ENCODE assay signal across 19 cellular contexts in the genomic region with DNA sequence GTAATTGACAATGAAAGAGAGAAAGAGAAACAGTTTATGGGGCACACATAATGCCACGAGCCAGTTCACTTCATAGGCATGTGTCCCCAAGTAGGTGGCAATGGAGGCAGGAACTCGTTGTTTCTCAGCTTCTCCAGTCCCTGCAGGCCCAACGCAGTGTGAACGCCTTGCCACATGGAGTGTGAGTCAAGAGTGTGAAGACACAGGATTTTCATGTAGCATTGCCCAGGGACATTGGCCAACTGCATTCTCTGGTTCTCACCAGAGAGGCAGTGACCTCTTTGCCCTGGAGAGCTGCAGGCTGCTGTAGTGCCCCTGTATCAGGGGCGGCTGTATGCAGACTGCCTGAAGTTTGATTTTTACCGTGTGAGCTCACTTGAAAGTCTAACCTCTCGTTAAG. TPM values are rescaled to one million over a fixed set of nuclear protein-coding genes. Genes with fewer than 3 reads are reported as not detected.
DNase-seq lines count a peak whose midpoint lies in the region; ATAC-seq, FAIRE-seq and TF ChIP-seq lines count a peak whose summit lies in the region.
"Had no signal": no experiment of that assay in that cellular context is flagged by ENCODE, and none has a peak within 500 bp of the region (broad histone marks: within the 10 kb centered on the region; RNA-seq: fewer than 3 reads in every experiment).

No MANE protein-coding gene starts in this region.

- no peaks in the 10 kb centered on the region for H3K79me2 ChIP-seq in neural progenitor cell (ENCODE audit: low read depth)

- intact Hi-C loops in vagina (cut with DNase I): no loop called here

- H3K4me1 Mint-ChIP-seq in activated CD8-positive, alpha-beta memory T cell treated with anti-CD3 and anti-CD28 coated beads, Interleukin-2, amount 10 ng/mL, durations not matched to agents 7 days and 5 days: no peaks in the 10 kb centered on the region
- H3K4me1 Mint-ChIP-seq in neural progenitor cell: peaks cover 18% of the 10 kb centered on the region
- H3K4me1 Mint-ChIP-seq: CD8-positive, alpha-beta memory T cell had no signal

- H3K4me3 ChIP-seq in neural progenitor cell (no peak overlapping the region), vagina (no peak overlapping the region), WERI-Rb-1 (ENCODE audit: low read depth, low read length) (no peak overlapping the region)
- H3K4me3 ChIP-seq: BLaER1, HAP-1 had no signal

- H3K9me3 Mint-ChIP-seq in activated CD8-positive, alpha-beta memory T cell treated with anti-CD3 and anti-CD28 coated beads, Interleukin-2, amount 10 ng/mL, durations not matched to agents 7 days and 5 days (ENCODE audit: low read depth): no peaks in the 10 kb centered on the region
- no peaks in the 10 kb centered on the region for H3K9me3 Mint-ChIP-seq in neural progenitor cell
- H3K9me3 Mint-ChIP-seq: CD8-positive, alpha-beta memory T cell; HFFc6 had no signal

- H4K20me1 ChIP-seq in neural progenitor cell (ENCODE audit: low read depth): no peaks in the 10 kb centered on the region
- H4K20me1 ChIP-seq: BLaER1 had no signal

- no peak for ATAC-seq in activated CD8-positive, alpha-beta memory T cell treated with anti-CD3 and anti-CD28 coated beads, Interleukin-2, amount 10 ng/mL, durations not matched to agents 7 days and 5 days

- H3K27ac Mint-ChIP-seq in activated CD8-positive, alpha-beta memory T cell treated with anti-CD3 and anti-CD28 coated beads, Interleukin-2, amount 10 ng/mL, durations not matched to agents 7 days and 5 days: no peak overlapping the region
- peak overlapping the region; percentile 13 for H3K27ac Mint-ChIP-seq in neural progenitor cell
- H3K27ac Mint-ChIP-seq: CD8-positive, alpha-beta memory T cell; HFFc6 had no signal

- peaks cover 4% of the 10 kb centered on the region for H3K4me1 ChIP-seq in neural progenitor cell
- no peaks in the 10 kb centered on the region for H3K4me1 ChIP-seq in vagina
- H3K4me1 ChIP-seq: BLaER1, Caco-2, HAP-1 had no signal

- peaks cover 3% of the 10 kb centered on the region for H3K27me3 Mint-ChIP-seq in activated CD8-positive, alpha-beta memory T cell treated with anti-CD3 and anti-CD28 coated beads, Interleukin-2, amount 10 ng/mL, durations not matched to agents 7 days and 5 days
- peaks cover 2% of the 10 kb centered on the region for H3K27me3 Mint-ChIP-seq in neural progenitor cell (ENCODE audit: insufficient read depth, low read depth)

- no peak overlapping the region for H3K4me3 Mint-ChIP-seq in activated CD8-positive, alpha-beta memory T cell treated with anti-CD3 and anti-CD28 coated beads, Interleukin-2, amount 10 ng/mL, durations not matched to agents 7 days and 5 days
- H3K4me3 Mint-ChIP-seq in neural progenitor cell: no peak overlapping the region
- H3K4me3 Mint-ChIP-seq: CD8-positive, alpha-beta memory T cell; HFFc6 had no signal

- H3K9ac ChIP-seq in neural progenitor cell: no peak overlapping the region
- H3K9ac ChIP-seq: BLaER1 had no signal

- TF ChIP-seq POLR2A in vagina (IDR thresholded peaks at IDR 0.05): no peak

- no peaks in the 10 kb centered on the region for H3K36me3 ChIP-seq in neural progenitor cell
- no peaks in the 10 kb centered on the region for H3K36me3 ChIP-seq in vagina
- no peaks in the 10 kb centered on the region for H3K36me3 ChIP-seq in WERI-Rb-1
- H3K36me3 ChIP-seq: BLaER1, HAP-1 had no signal

- H3K4me2 ChIP-seq in neural progenitor cell: no peak overlapping the region
- H3K4me2 ChIP-seq: BLaER1 had no signal

- no peak for TF ChIP-seq CTCF in neural progenitor cell (IDR thresholded peaks at IDR 0.05)
- no peak for TF ChIP-seq CTCF in vagina (IDR thresholded peaks at IDR 0.05)
- no peak for TF ChIP-seq CTCF in WERI-Rb-1 (IDR thresholded peaks at IDR 0.05; ENCODE audit: low read depth, low read length)

- CTCF ChIA-PET in activated CD8-positive, alpha-beta memory T cell treated with anti-CD3 and anti-CD28 coated beads, Interleukin-2, amount 10 ng/mL, durations not matched to agents 7 days and 5 days (lab: Charles Lee): no interaction called here

- no peak overlapping the region for H3K27ac ChIP-seq in neural progenitor cell
- no peak overlapping the region for H3K27ac ChIP-seq in vagina
- no peak overlapping the region for H3K27ac ChIP-seq in WERI-Rb-1
- H3K27ac ChIP-seq: BLaER1, HL-60 had no signal

- no peaks in the 10 kb centered on the region for H3F3A ChIP-seq in neural progenitor cell (ENCODE audit: low read depth)

- no peaks in the 10 kb centered on the region for H3K36me3 Mint-ChIP-seq in activated CD8-positive, alpha-beta memory T cell treated with anti-CD3 and anti-CD28 coated beads, Interleukin-2, amount 10 ng/mL, durations not matched to agents 7 days and 5 days
- H3K36me3 Mint-ChIP-seq in neural progenitor cell: no peaks in the 10 kb centered on the region
- H3K36me3 Mint-ChIP-seq: CD8-positive, alpha-beta memory T cell had no signal

- no peak overlapping the region for H2AFZ ChIP-seq in neural progenitor cell (replicated peaks)

- DNase-seq in activated CD8-positive, alpha-beta memory T cell treated with anti-CD3 and anti-CD28 coated beads, Interleukin-2, amount 10 ng/mL, durations not matched to agents 7 days and 5 days: peak; percentile 15
- DNase-seq in activated CD8-positive, alpha-beta memory T cell treated with anti-CD3 and anti-CD28 coated beads for 24 hours: no peak
- DNase-seq in ecto neural progenitor cell (ENCODE audit: low spot score) (peak; percentile 30), neural progenitor cell (ENCODE audit: low spot score) (no peak), vagina (ENCODE audit: extremely low spot score in 2 of 2) (peak; percentile 61 to 80), HTR-8/SVneo (ENCODE audit: insufficient read length, low spot score) (no peak), WERI-Rb-1 (no peak)
- DNase-seq: 8988T; AML-193; Caco-2; CD8-positive, alpha-beta memory T cell; DND-41; GDM1; GOT3; HFFc6 had no signal

- H3K9me3 ChIP-seq in neural progenitor cell (ENCODE audit: low read depth) (no peaks in the 10 kb centered on the region), vagina (no peaks in the 10 kb centered on the region), WERI-Rb-1 (ENCODE audit: severe bottlenecking) (no peaks in the 10 kb centered on the region)
- H3K9me3 ChIP-seq: BLaER1, Caco-2, HAP-1 had no signal

- no peak for FAIRE-seq in HTR-8/SVneo (lab: Jason Lieb, UNC)
- FAIRE-seq: GM12892 had no signal

- no peaks in the 10 kb centered on the region for H3K27me3 ChIP-seq in neural progenitor cell
- H3K27me3 ChIP-seq in vagina: no peaks in the 10 kb centered on the region
- H3K27me3 ChIP-seq in WERI-Rb-1 (ENCODE audit: insufficient read depth, low read depth, severe bottlenecking): peaks cover 3% of the 10 kb centered on the region
- H3K27me3 ChIP-seq: BLaER1 had no signal

RNA-seq across cellular contexts. Expression of a gene that starts 12.9 kb away (rescaled TPM):
- total RNA-seq in activated CD8-positive, alpha-beta memory T cell treated with anti-CD3 and anti-CD28 coated beads, Interleukin-2, amount 10 ng/mL, durations not matched to agents 7 days and 5 days: not detected
- total RNA-seq in neural progenitor cell (ENCODE audit: low replicate concordance) (not detected in 2 replicates), vagina (not detected)
- total RNA-seq: Caco-2; CD8-positive, alpha-beta memory T cell; HFFc6 had no signal

Comparison
In these comparisons a context has a peak if more than half of its experiments do, and no peak if none do; other contexts are left out.
1. DNase-seq: peak in activated CD8-positive, alpha-beta memory T cell treated with anti-CD3 and anti-CD28 coated beads, Interleukin-2, amount 10 ng/mL, durations not matched to agents 7 days and 5 days (single experiment), ecto neural progenitor cell (single experiment) and vagina (2 of 2); none in activated CD8-positive, alpha-beta memory T cell treated with anti-CD3 and anti-CD28 coated beads for 24 hours (single experiment), neural progenitor cell (single experiment), HTR-8/SVneo (single experiment) and WERI-Rb-1 (single experiment).